In genomic region chr3:155664922-155665695, GRCh38 we compare ENCODE assay signal across 8 cellular contexts.
A peak's percentile ranks its signal among the peaks of the same experiment; 100 is the strongest.
DNase-seq lines count a peak whose midpoint lies in the region; FAIRE-seq and TF ChIP-seq lines count a peak whose summit lies in the region.

No MANE protein-coding gene starts in this region.

- H3K18ac ChIP-seq in H1 (ENCODE audit: extremely low read depth, low read length) = no peak overlapping the region

- POLR2A ChIA-PET in H1 (lab: Charles Lee; ENCODE audit: partially characterized antibody) = interaction anchor here (0.8 kb wide), 1 partner anchor 8 kb away, joined by 3 read pairs; no protein-coding TSS in a partner anchor

- WGBS in H1 (ENCODE audit: extremely low coverage in 1 of 2, insufficient coverage in 1 of 2, insufficient read length in 1 of 2, insufficient replicate concordance in 2 of 2, low coverage in 1 of 2, low lambda C conversion rate in 2 of 2, missing lambda C conversion rate in 1 of 2), 2 experiments = 90% methylated on average over 4 of the region's 4 CpGs; no CpG with 5 or more reads in 1 of the 2 experiments

- TF ChIP-seq POLR2A in H1 (IDR thresholded peaks at IDR 0.05; ENCODE audit: control extremely low read depth in 1 of 2, low read depth in 2 of 2, low read length in 2 of 2) = no peak

- DNase-seq in NCI-H446 treated with DMSO at 0.1 percent for 48 hours (lab: John Stamatoyannopoulos, UW) (peak; percentile 78), H1 (ENCODE audit: low read depth in 1 of 2, low spot score in 2 of 2) (no peak), nephron progenitor cell (no peak), middle frontal gyrus (ENCODE audit: extremely low spot score, low spot score) (no peak), frontal cortex (ENCODE audit: low spot score in 2 of 2) (no peak), NK-92 (lab: John Stamatoyannopoulos, UW; ENCODE audit: unreplicated experiment) (no peak), chondrocyte (ENCODE audit: low spot score) (no peak)

- no peak for FAIRE-seq in H1 (lab: Jason Lieb, UNC)
- no peak for FAIRE-seq in frontal cortex (lab: Jason Lieb, UNC)

- H3K4me1 Mint-ChIP-seq in nephron progenitor cell = peaks cover 22% of the 10 kb centered on the region
- peaks cover 8% of the 10 kb centered on the region for H3K4me1 Mint-ChIP-seq in chondrocyte (ENCODE audit: low read depth)

- no peak overlapping the region for H2BK15ac ChIP-seq in H1 (ENCODE audit: low read length)

- H3K4me1 ChIP-seq in H1 (replicated peaks in 1 of 4; ENCODE audit: control insufficient read depth in 3 of 4, insufficient read depth in 4 of 4, low read length in 3 of 4) = peaks cover 0 to 8% (median 4%) of the 10 kb centered on the region in 4 experiments; a peak in 3 of 7 replicates

- no peak overlapping the region for H4K8ac ChIP-seq in H1 (ENCODE audit: extremely low read depth, insufficient read depth, low read length)

- H3K36me3 Mint-ChIP-seq in nephron progenitor cell (ENCODE audit: low read depth) (no peaks in the 10 kb centered on the region), chondrocyte (ENCODE audit: low read depth) (no peaks in the 10 kb centered on the region)

- H3K4me3 ChIP-seq in H1 (ENCODE audit: extremely low read depth in 1 of 4, insufficient read depth in 2 of 4, low read depth in 3 of 4, low read length in 4 of 4) = no peak overlapping the region

- no peaks in the 10 kb centered on the region for H4K20me1 ChIP-seq in H1 (replicated peaks in 1 of 2; ENCODE audit: control insufficient read depth in 1 of 2, insufficient read depth in 2 of 2, low read length in 2 of 2)

- TF ChIP-seq RAD21 in H1 (IDR thresholded peaks at IDR 0.05 in 1 of 2, conservative IDR thresholded peaks at IDR 0.05 in 1 of 2; ENCODE audit: low read depth in 2 of 2, low read length in 2 of 2) = no peak

- H2AK5ac ChIP-seq in H1 (ENCODE audit: low read depth, low read length) = no peak overlapping the region

- no peaks in the 10 kb centered on the region for H3K36me3 ChIP-seq in H1 (ENCODE audit: control insufficient read depth in 2 of 4, insufficient read depth in 4 of 4, low read length in 3 of 4)

- H3K79me2 ChIP-seq in H1 (ENCODE audit: control insufficient read depth in 1 of 2, insufficient read depth in 2 of 2, low read length in 2 of 2) = no peaks in the 10 kb centered on the region

- no peak overlapping the region for H3K23ac ChIP-seq in H1 (ENCODE audit: insufficient read length)

- H3K27ac Mint-ChIP-seq in nephron progenitor cell (peak overlapping the region; percentile 9), chondrocyte (ENCODE audit: unreplicated experiment) (no peak overlapping the region)

- no peak overlapping the region for H3K4me2 ChIP-seq in H1 (ENCODE audit: insufficient read depth in 1 of 2, low read depth in 2 of 2, low read length in 2 of 2)

- H3K4me3 Mint-ChIP-seq in nephron progenitor cell (no peak overlapping the region), chondrocyte (ENCODE audit: unreplicated experiment) (no peak overlapping the region)

- H3K27me3 Mint-ChIP-seq in nephron progenitor cell (ENCODE audit: low read depth, poor library complexity) = no peaks in the 10 kb centered on the region
- H3K27me3 Mint-ChIP-seq in chondrocyte (ENCODE audit: low read depth) = no peaks in the 10 kb centered on the region

- no peaks in the 10 kb centered on the region for H3K9me3 ChIP-seq in H1 (ENCODE audit: insufficient read depth in 2 of 2, low read depth in 1 of 2, low read length in 1 of 2)

- H3K27ac ChIP-seq in C4-2B = peak overlapping the region; percentile 69; the same call in 1 of the 2 replicates
- H3K27ac ChIP-seq in H1 (ENCODE audit: low read depth, low read length) = no peak overlapping the region

- H3K9me3 Mint-ChIP-seq in nephron progenitor cell (no peaks in the 10 kb centered on the region), chondrocyte (ENCODE audit: low read depth) (no peaks in the 10 kb centered on the region)

- no peak overlapping the region for H3K4ac ChIP-seq in H1 (replicated peaks; ENCODE audit: insufficient read length, low read depth, low read length)

- H3K27me3 ChIP-seq in H1 (replicated peaks in 1 of 4; ENCODE audit: control insufficient read depth in 3 of 4, extremely low read depth in 1 of 4, insufficient read depth in 3 of 4, low read length in 3 of 4) = no peaks in the 10 kb centered on the region

- no peak overlapping the region for H4K5ac ChIP-seq in H1 (ENCODE audit: insufficient read length, low read depth, low read length)

- 0 out of 2 replicates have a peak overlapping the region, but pooled peaks have one; percentile 1 for H2BK5ac ChIP-seq in H1 (ENCODE audit: low read depth, low read length)

- no peak overlapping the region for H3K9ac ChIP-seq in H1 (replicated peaks in 1 of 4; ENCODE audit: extremely low read depth in 1 of 4, low read depth in 3 of 4, low read length in 3 of 4)

- no peak for TF ChIP-seq CTCF in C4-2B (conservative IDR thresholded peaks at IDR 0.05)
- TF ChIP-seq CTCF in H1 (IDR thresholded peaks at IDR 0.05; ENCODE audit: control extremely low read depth in 1 of 3, insufficient read depth in 1 of 3, low read depth in 1 of 3, low read length in 3 of 3) = no peak
- TF ChIP-seq CTCF in nephron progenitor cell (IDR thresholded peaks at IDR 0.05) = no peak
- no peak for TF ChIP-seq CTCF in chondrocyte (IDR thresholded peaks at IDR 0.05)

- H2BK120ac ChIP-seq in H1 (replicated peaks; ENCODE audit: low read depth, low read length) = no peak overlapping the region

- H2AFZ ChIP-seq in H1 (ENCODE audit: low read length) = no peak overlapping the region

- no peak overlapping the region for H2BK20ac ChIP-seq in H1 (ENCODE audit: low read length)

- TF ChIP-seq EP300 in H1 (IDR thresholded peaks at IDR 0.05; ENCODE audit: borderline replicate concordance in 1 of 2, low read depth in 2 of 2, low read length in 2 of 2) = no peak

- CTCF ChIA-PET in H1 (lab: Charles Lee; ENCODE audit: partially characterized antibody) = interaction anchor here (1.7 kb wide), 1 partner anchor 31 kb away, joined by 3 read pairs; no protein-coding TSS in a partner anchor

- H3K56ac ChIP-seq in H1 (replicated peaks; ENCODE audit: insufficient read length, low read depth, low read length) = no peak overlapping the region

- H3K79me1 ChIP-seq in H1 (ENCODE audit: low read depth, low read length) = no peaks in the 10 kb centered on the region

- no peak overlapping the region for H4K91ac ChIP-seq in H1 (replicated peaks; ENCODE audit: insufficient read length, low read length)

- no peak overlapping the region for H2BK12ac ChIP-seq in H1 (ENCODE audit: low read depth, low read length)

- H3K14ac ChIP-seq in H1 (ENCODE audit: insufficient read length) = no peak overlapping the region

- no peaks in the 10 kb centered on the region; the same call in 1 of the 2 replicates for H3K23me2 ChIP-seq in H1 (ENCODE audit: low read depth, low read length)

TF ChIP-seq in H1, 55 proteins besides CTCF, POLR2A, EP300 and RAD21 (continues in another document):
- no peak for TF ChIP-seq CHD2 (IDR thresholded peaks at IDR 0.05; ENCODE audit: low read length)
- TF ChIP-seq CEBPB (IDR thresholded peaks at IDR 0.05; ENCODE audit: low read depth, low read length) = no peak
- TF ChIP-seq CHD1 (IDR thresholded peaks at IDR 0.05; ENCODE audit: low read depth, low read length) = no peak
- TF ChIP-seq E2F6 (IDR thresholded peaks at IDR 0.05) = no peak
- no peak for TF ChIP-seq MAFK (IDR thresholded peaks at IDR 0.05; ENCODE audit: low read depth, low read length)
